ENCODE assay signal across 10 cellular contexts in genomic region chr3:134600166-134600670, GRCh38. TPM values are rescaled to one million over a fixed set of nuclear protein-coding genes. Genes with fewer than 3 reads are reported as not detected.
DNase-seq lines count a peak whose midpoint lies in the region; ATAC-seq, FAIRE-seq and TF ChIP-seq lines count a peak whose summit lies in the region.
"Had no signal": no experiment of that assay in that cellular context is flagged by ENCODE, and none has a peak within 500 bp of the region (broad histone marks: within the 10 kb centered on the region; RNA-seq: fewer than 3 reads in every experiment).

No MANE protein-coding gene starts in this region.

- no peaks in the 10 kb centered on the region for H3K4me1 ChIP-seq in A549

- in situ Hi-C loops in GM13976 (cut with MboI; ENCODE audit: low sequenced_read_pairs, unreplicated experiment) = no loop called here

- no peak for TF ChIP-seq RAD21 in A549 (conservative IDR thresholded peaks at IDR 0.05 in 1 of 2, IDR thresholded peaks at IDR 0.05 in 1 of 2)

- no peak for TF ChIP-seq EP300 in A549 (IDR thresholded peaks at IDR 0.05)

- no peak overlapping the region for H3K4me3 ChIP-seq in A549

- DNase-seq in A549 (ENCODE audit: low read depth in 1 of 2, low spot score in 1 of 2) (no peak), GM12891 (ENCODE audit: insufficient read length, low spot score) (no peak), NCI-H69 (lab: John Stamatoyannopoulos, UW) (peak; percentile 61), T-helper 2 cell (no peak), GM13976 (ENCODE audit: low spot score) (no peak)
- no peak for DNase-seq in activated CD4-positive, alpha-beta T cell treated with anti-CD3 and anti-CD28 coated beads, Interleukin-2, amount 50 U/mL, for 1 hour

- CTCF ChIA-PET in A549 (lab: Yijun Ruan, JAX) = interaction anchor here (0.7 to 4.4 kb wide), 26 partner anchors 9 to 1442 kb away, joined by 3 to 21 read pairs (median 4); no protein-coding TSS in a partner anchor

- H3K4me2 ChIP-seq in A549 = no peak overlapping the region; the same call in 2 of the 3 replicates

- TF ChIP-seq POLR2A in A549 (IDR thresholded peaks at IDR 0.05; ENCODE audit: low read length) (no peak), GM12891 (IDR thresholded peaks at IDR 0.05; ENCODE audit: low read depth, low read length) (no peak)

- ATAC-seq in A549 (peak; percentile 27 to 47; a peak in 3 of 6 replicates), esophagus mucosa (peak; percentile 27), GM18868 (IDR thresholded peaks at IDR 0.05; ENCODE audit: unreplicated experiment) (no peak)

- no peaks in the 10 kb centered on the region for H3K9me3 ChIP-seq in A549

- FAIRE-seq in A549 (lab: Jason Lieb, UNC) = no peak
- peak; percentile 38 for FAIRE-seq in GM12891 (lab: Jason Lieb, UNC)

- TF ChIP-seq CTCF in A549 (IDR thresholded peaks at IDR 0.05) (no peak), GM13976 (IDR thresholded peaks at IDR 0.05; ENCODE audit: borderline replicate concordance, control extremely low read depth, extremely low read depth, insufficient read depth, missing control alignments) (no peak)

- POLR2A ChIA-PET in A549 (lab: Yijun Ruan, JAX) = no interaction called here

- H3K27ac ChIP-seq in A549 = no peak overlapping the region
- H3K27ac ChIP-seq: parathyroid adenoma had no signal

- WGBS in A549 (ENCODE audit: missing lambda C conversion rate) = 20% methylated on average over 2 of the region's 2 CpGs

TF ChIP-seq in A549, 52 proteins besides CTCF, POLR2A, EP300 and RAD21:
- TF ChIP-seq USF2 (IDR thresholded peaks at IDR 0.05) (no peak), MAFK (IDR thresholded peaks at IDR 0.05; ENCODE audit: partially characterized antibody) (no peak), ELK1 (IDR thresholded peaks at IDR 0.05; ENCODE audit: low read depth, low read length) (no peak), ZSCAN20 (CRISPR knock-in tag; IDR thresholded peaks at IDR 0.05) (no peak), CEBPB (IDR thresholded peaks at IDR 0.05) (no peak)

TF ChIP-seq in GM12891, 5 proteins besides CTCF, POLR2A, EP300 and RAD21:
- TF ChIP-seq SPI1 (IDR thresholded peaks at IDR 0.05; ENCODE audit: low read depth, low read length) (no peak), POLR2AphosphoS5 (IDR thresholded peaks at IDR 0.05; ENCODE audit: low read depth, low read length) (no peak), POU2F2 (IDR thresholded peaks at IDR 0.05; ENCODE audit: low read depth, low read length) (no peak), TAF1 (IDR thresholded peaks at IDR 0.05; ENCODE audit: low read depth, low read length) (no peak), PAX5 (IDR thresholded peaks at IDR 0.05; ENCODE audit: insufficient read depth, low read length, severe bottlenecking) (no peak)

RNA-seq across cellular contexts. Expression of gene KY, which starts 50.6 kb away (rescaled TPM):
- polyA plus RNA-seq in A549 (2011; rRNA removed) (0.04 and 0.07 TPM in 2 replicates), A549 (2017; fragmentation: RNase III; extraction: RNeasy Plus Mini Kit Qiagen cat#74134 plus additional on column Dnase treatment) (0.05 TPM in 1 of 3 replicates, not detected in the others)
- polyA plus RNA-seq in A549 (2012; cell fraction: cytosol; rRNA removed) = 0.03 TPM in 2 replicates
- polyA plus RNA-seq in A549 (2012; cell fraction: nucleus; rRNA removed) = 0.11 and 0.12 TPM in 2 replicates
- polyA minus RNA-seq in A549 (2011; rRNA and poly(A)+ RNA removed) = 0.25 TPM in 1 of 2 replicates, not detected in the other
- polyA plus RNA-seq in GM12891 (2012; ENCODE audit: low read depth, missing spikeins) = not detected
- total RNA-seq in esophagus mucosa = not detected
- total RNA-seq: T-helper 2 cell treated with Interferon-gamma antibody and Interleukin-4, amounts not matched to agents 100 ng/mL and 5 ng/mL, for 36 hours had no signal
